11 cellular contexts compared by ENCODE assay signal in the genomic region with DNA sequence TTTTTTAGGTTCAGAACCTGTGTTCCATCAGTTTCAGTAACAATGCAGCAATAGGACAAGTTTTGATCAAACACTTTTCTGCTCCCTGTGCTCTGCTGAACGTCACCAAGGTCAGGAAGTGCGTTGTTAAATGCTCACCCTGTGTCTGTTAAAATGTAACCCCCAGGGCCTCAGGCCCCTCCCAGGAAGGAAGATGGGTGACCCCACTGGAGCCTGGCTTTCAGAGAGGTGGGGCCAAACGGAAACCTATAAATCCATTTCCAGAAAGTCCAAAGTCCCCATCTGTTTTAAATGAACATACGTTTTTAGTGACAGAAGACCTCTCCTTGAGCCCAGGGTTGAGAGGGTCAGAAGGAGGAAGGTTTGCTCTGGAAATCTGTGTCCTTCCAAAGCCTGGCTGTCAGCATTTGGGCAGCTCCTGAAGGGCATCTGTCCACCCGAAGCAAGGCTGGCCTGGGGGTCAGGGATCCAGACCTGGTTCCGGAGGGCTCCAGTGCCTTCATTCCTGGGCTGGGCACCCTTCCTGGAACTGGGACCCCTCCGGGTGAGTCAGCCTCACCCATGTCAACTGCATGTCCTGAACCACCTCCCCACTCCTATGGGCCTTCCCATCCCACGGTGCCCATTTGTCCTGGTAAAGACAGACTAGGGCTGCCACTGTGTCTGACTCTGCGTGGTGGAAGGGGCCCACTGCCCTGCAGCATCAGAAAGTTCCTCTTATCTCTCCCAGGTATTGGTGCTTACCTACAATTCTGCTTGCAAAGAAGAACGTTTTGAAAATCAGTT.
DNase-seq lines count a peak whose midpoint lies in the region; ATAC-seq lines count a peak whose summit lies in the region.
"Had no signal": no experiment of that assay in that cellular context is flagged by ENCODE, and none has a peak within 500 bp of the region (broad histone marks: within the 10 kb centered on the region; RNA-seq: fewer than 3 reads in every experiment).

No MANE protein-coding gene starts in this region.

- peak; percentile 27 for DNase-seq in activated effector memory CD4-positive, alpha-beta T cell treated with Interleukin-2 at 50 U/mL for 16 hours
- DNase-seq in activated effector memory CD4-positive, alpha-beta T cell treated with anti-CD3 and anti-CD28 coated beads, Interleukin-2, amount 50 U/mL, for 16 hours, result no peak
- peak; percentile 85 for DNase-seq in central memory CD4-positive, alpha-beta T cell
- DNase-seq in stimulated activated naive CD8-positive, alpha-beta T cell treated with anti-CD3 and anti-CD28 coated beads, Interleukin-15, Interleukin-2, amounts not matched to agents 100 U/mL and 50 U/mL, for 24 hours, result peak; percentile 21
- DNase-seq in NCI-H1436 (lab: John Stamatoyannopoulos, UW), result no peak
- no peak for DNase-seq in NCI-H1092 treated with DMSO at 0.1 percent for 48 hours (lab: John Stamatoyannopoulos, UW)
- DNase-seq: esophagus squamous epithelium, retina had no signal

- ATAC-seq in HG03460 (IDR thresholded peaks at IDR 0.05; ENCODE audit: unreplicated experiment), result peak; percentile 67
- peak; percentile 44 for ATAC-seq in stimulated activated naive CD8-positive, alpha-beta T cell treated with anti-CD3 and anti-CD28 coated beads, Interleukin-15, Interleukin-2, amounts not matched to agents 100 U/mL and 50 U/mL, for 24 hours
- no peak for ATAC-seq in HG03135 (IDR thresholded peaks at IDR 0.05; ENCODE audit: unreplicated experiment)
- ATAC-seq: GM23338 had no signal

Comparison
In these comparisons a context has a peak if more than half of its experiments do, and no peak if none do; other contexts are left out.
1. DNase-seq: peak in activated effector memory CD4-positive, alpha-beta T cell treated with Interleukin-2 at 50 U/mL for 16 hours (single experiment), central memory CD4-positive, alpha-beta T cell (single experiment) and stimulated activated naive CD8-positive, alpha-beta T cell treated with anti-CD3 and anti-CD28 coated beads, Interleukin-15, Interleukin-2, amounts not matched to agents 100 U/mL and 50 U/mL, for 24 hours (single experiment); none in activated effector memory CD4-positive, alpha-beta T cell treated with anti-CD3 and anti-CD28 coated beads, Interleukin-2, amount 50 U/mL, for 16 hours (single experiment), NCI-H1436 (single experiment) and NCI-H1092 treated with DMSO at 0.1 percent for 48 hours (single experiment).